ENCODE assay signal across 22 cellular contexts in the genomic region with DNA sequence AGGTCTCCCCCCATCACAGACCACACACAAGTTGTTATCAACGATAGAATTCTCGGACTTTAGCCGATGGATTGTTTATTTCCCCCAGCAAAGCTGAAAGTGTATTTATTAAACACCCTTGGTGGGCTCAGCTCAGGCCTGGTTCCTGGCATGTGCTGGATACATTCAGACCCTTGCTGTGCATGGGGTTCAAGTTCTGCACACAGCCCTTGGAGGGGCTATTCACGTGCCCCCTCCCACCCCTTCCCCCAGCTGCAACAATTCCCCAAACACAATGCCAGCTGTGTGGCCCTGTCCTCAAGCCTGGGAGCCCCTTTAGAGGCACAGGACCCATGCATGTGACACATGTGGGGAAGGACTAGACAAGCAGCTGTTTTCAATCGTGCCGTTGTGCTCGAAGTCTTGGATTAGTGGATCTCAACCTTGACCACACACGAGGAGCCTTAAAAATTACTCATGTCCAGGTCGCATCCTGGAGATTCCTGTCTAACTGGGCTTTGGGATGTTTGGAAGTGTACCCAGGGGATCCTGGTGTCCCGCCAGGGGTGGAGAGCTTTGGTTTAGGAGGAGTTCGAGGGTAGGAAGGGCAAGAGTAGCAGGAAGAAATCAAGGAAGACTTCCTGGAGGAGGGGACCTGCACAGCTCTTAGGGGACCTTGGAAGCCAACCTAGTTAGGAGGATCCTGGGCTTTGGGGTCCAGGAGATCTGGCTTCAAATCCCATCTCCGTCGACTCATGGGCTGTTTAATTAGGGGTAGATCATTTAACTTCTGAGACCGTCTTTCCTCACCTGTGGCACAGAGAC.
DNase-seq lines count a peak whose midpoint lies in the region; ATAC-seq, FAIRE-seq and TF ChIP-seq lines count a peak whose summit lies in the region.
"Had no signal": no experiment of that assay in that cellular context is flagged by ENCODE, and none has a peak within 500 bp of the region (broad histone marks: within the 10 kb centered on the region; RNA-seq: fewer than 3 reads in every experiment).

No MANE protein-coding gene starts in this region.

- no peaks in the 10 kb centered on the region for H3K27me3 Mint-ChIP-seq in CD8-positive, alpha-beta memory T cell
- no peaks in the 10 kb centered on the region for H3K27me3 Mint-ChIP-seq in activated T-helper 17 cell treated with anti-CD3 and anti-CD28 coated beads, Interleukin-2, amount 50 U/mL, for 72 hours
- H3K27me3 Mint-ChIP-seq in type B pancreatic cell, result no peaks in the 10 kb centered on the region
- H3K27me3 Mint-ChIP-seq in CD8-positive, alpha-beta T cell (ENCODE audit: low read depth), result no peaks in the 10 kb centered on the region
- H3K27me3 Mint-ChIP-seq: CD4-positive, alpha-beta memory T cell had no signal

- H3K9me3 Mint-ChIP-seq in CD8-positive, alpha-beta memory T cell, result no peaks in the 10 kb centered on the region
- H3K9me3 Mint-ChIP-seq in activated T-helper 17 cell treated with anti-CD3 and anti-CD28 coated beads, Interleukin-2, amount 50 U/mL, for 72 hours, result no peaks in the 10 kb centered on the region
- H3K9me3 Mint-ChIP-seq in type B pancreatic cell, result no peaks in the 10 kb centered on the region
- no peaks in the 10 kb centered on the region for H3K9me3 Mint-ChIP-seq in CD8-positive, alpha-beta T cell
- H3K9me3 Mint-ChIP-seq: CD4-positive, alpha-beta memory T cell had no signal

- no peaks in the 10 kb centered on the region for H3K9me3 ChIP-seq in CD8-positive, alpha-beta memory T cell (ENCODE audit: low read length)
- H3K9me3 ChIP-seq in kidney (ENCODE audit: control insufficient read depth in 1 of 2, low read length in 2 of 2) (no peaks in the 10 kb centered on the region), stomach smooth muscle (ENCODE audit: control insufficient read depth in 2 of 2, low read length in 2 of 2) (no peaks in the 10 kb centered on the region)
- no peaks in the 10 kb centered on the region for H3K9me3 ChIP-seq in CD8-positive, alpha-beta T cell (ENCODE audit: low read length)

- CTCF ChIA-PET in CD8-positive, alpha-beta memory T cell (lab: Charles Lee), result no interaction called here
- CTCF ChIA-PET in CD8-positive, alpha-beta T cell (lab: Charles Lee), result interaction anchor here (1.3 to 1.8 kb wide), 3 partner anchors 20 to 61 kb away, joined by 3 to 5 read pairs (median 5); no protein-coding TSS in a partner anchor

- H3K27me3 ChIP-seq in CD8-positive, alpha-beta memory T cell (ENCODE audit: insufficient read depth, low read length, poor library complexity, severe bottlenecking), result no peaks in the 10 kb centered on the region
- no peaks in the 10 kb centered on the region for H3K27me3 ChIP-seq in stomach smooth muscle (ENCODE audit: control insufficient read depth in 1 of 2, insufficient read depth in 2 of 2, low read length in 2 of 2)
- no peaks in the 10 kb centered on the region for H3K27me3 ChIP-seq in CD8-positive, alpha-beta T cell (ENCODE audit: insufficient read depth, low read length)

- H3K27ac ChIP-seq in CD8-positive, alpha-beta memory T cell (ENCODE audit: low read depth, low read length), result no peak overlapping the region
- H3K27ac ChIP-seq in kidney (ENCODE audit: low read depth in 2 of 2, low read length in 2 of 2) (no peak overlapping the region), stomach smooth muscle (ENCODE audit: low read length) (peak overlapping the region; percentile 58)
- H3K27ac ChIP-seq in CD8-positive, alpha-beta T cell (ENCODE audit: low read depth, low read length), result no peak overlapping the region
- H3K27ac ChIP-seq: GM23248 had no signal

- H3K36me3 Mint-ChIP-seq in CD8-positive, alpha-beta memory T cell, result peaks cover 7 to 86% (median 12%) of the 10 kb centered on the region in 3 donors
- H3K36me3 Mint-ChIP-seq in activated T-helper 17 cell treated with anti-CD3 and anti-CD28 coated beads, Interleukin-2, amount 50 U/mL, for 72 hours (ENCODE audit: low read depth), result peaks cover 47% of the 10 kb centered on the region
- H3K36me3 Mint-ChIP-seq in type B pancreatic cell, result peaks cover 9% of the 10 kb centered on the region
- peaks cover 76% of the 10 kb centered on the region for H3K36me3 Mint-ChIP-seq in CD8-positive, alpha-beta T cell

- no peak overlapping the region for H3K4me3 Mint-ChIP-seq in CD8-positive, alpha-beta memory T cell
- no peak overlapping the region for H3K4me3 Mint-ChIP-seq in activated T-helper 17 cell treated with anti-CD3 and anti-CD28 coated beads, Interleukin-2, amount 50 U/mL, for 72 hours
- no peak overlapping the region for H3K4me3 Mint-ChIP-seq in type B pancreatic cell
- H3K4me3 Mint-ChIP-seq in CD8-positive, alpha-beta T cell, result no peak overlapping the region
- H3K4me3 Mint-ChIP-seq: CD4-positive, alpha-beta memory T cell had no signal

- DNase-seq in CD8-positive, alpha-beta memory T cell, result no peak
- DNase-seq in kidney (peak; percentile 23), DMS153 treated with DMSO at 0.1 percent for 48 hours (lab: John Stamatoyannopoulos, UW; ENCODE audit: unreplicated experiment) (no peak), type B pancreatic cell (ENCODE audit: extremely low spot score, unreplicated experiment) (no peak), C1 segment of cervical spinal cord (lab: John Stamatoyannopoulos, UW) (no peak)
- DNase-seq in CD8-positive, alpha-beta T cell, result no peak
- DNase-seq: CD4-positive, alpha-beta memory T cell; GM23248; KG1; MV-4-11; NCI-H1417; NCI-H187; NCI-H226; NCI-H524; NCI-H82; PC-3 had no signal

- POLR2A ChIA-PET in CD8-positive, alpha-beta memory T cell (lab: Charles Lee), result no interaction called here
- POLR2A ChIA-PET in CD8-positive, alpha-beta T cell (lab: Charles Lee), result no interaction called here

- TF ChIP-seq CTCF in kidney (IDR thresholded peaks at IDR 0.05; ENCODE audit: borderline replicate concordance, extremely low read depth, insufficient read depth), result no peak
- TF ChIP-seq CTCF in type B pancreatic cell (conservative IDR thresholded peaks at IDR 0.05), result no peak
- TF ChIP-seq CTCF in CD8-positive, alpha-beta T cell (IDR thresholded peaks at IDR 0.05), result no peak

- H3K9ac ChIP-seq in kidney (ENCODE audit: low read length in 2 of 2) (no peak overlapping the region), stomach smooth muscle (ENCODE audit: low read length in 2 of 2) (no peak overlapping the region)
- H3K9ac ChIP-seq: GM23248 had no signal

- H3K4me3 ChIP-seq in CD8-positive, alpha-beta memory T cell (ENCODE audit: low read length), result no peak overlapping the region
- no peak overlapping the region for H3K4me3 ChIP-seq in kidney (ENCODE audit: low read length in 2 of 2)
- H3K4me3 ChIP-seq in stomach smooth muscle (ENCODE audit: low read length in 2 of 2), result no peak overlapping the region
- H3K4me3 ChIP-seq in CD8-positive, alpha-beta T cell (ENCODE audit: low read depth, low read length), result no peak overlapping the region
- H3K4me3 ChIP-seq: GM23248 had no signal

- peaks cover 0 to 18% (median 13%) of the 10 kb centered on the region in 3 donors for H3K4me1 Mint-ChIP-seq in CD8-positive, alpha-beta memory T cell
- peaks cover 6% of the 10 kb centered on the region for H3K4me1 Mint-ChIP-seq in activated T-helper 17 cell treated with anti-CD3 and anti-CD28 coated beads, Interleukin-2, amount 50 U/mL, for 72 hours
- H3K4me1 Mint-ChIP-seq in type B pancreatic cell (ENCODE audit: unreplicated experiment), result peaks cover 6% of the 10 kb centered on the region
- peaks cover 6% of the 10 kb centered on the region for H3K4me1 Mint-ChIP-seq in CD8-positive, alpha-beta T cell (ENCODE audit: low read depth)

- H3K36me3 ChIP-seq in CD8-positive, alpha-beta memory T cell (ENCODE audit: insufficient read depth, low read length), result peaks cover 45% of the 10 kb centered on the region
- peaks cover 33 to 44% of the 10 kb centered on the region in 2 donors for H3K36me3 ChIP-seq in kidney (ENCODE audit: control insufficient read depth in 1 of 2, insufficient read depth in 2 of 2, low read length in 2 of 2)
- peaks cover 45 to 53% of the 10 kb centered on the region in 2 donors for H3K36me3 ChIP-seq in stomach smooth muscle (ENCODE audit: control insufficient read depth in 2 of 2, insufficient read depth in 2 of 2, low read length in 2 of 2)
- H3K36me3 ChIP-seq in CD8-positive, alpha-beta T cell (ENCODE audit: insufficient read depth, low read length), result peaks cover 17% of the 10 kb centered on the region

- no peak for FAIRE-seq in kidney (lab: Jason Lieb, UNC)
- FAIRE-seq: A204.1, GM12891, GM19239 had no signal

- no peaks in the 10 kb centered on the region for H3K4me1 ChIP-seq in CD8-positive, alpha-beta memory T cell (ENCODE audit: insufficient read depth, low read length)
- H3K4me1 ChIP-seq in kidney (ENCODE audit: control insufficient read depth in 1 of 2, insufficient read depth in 1 of 2, low read depth in 1 of 2, low read length in 2 of 2), result no peaks in the 10 kb centered on the region
- peaks cover 53% of the 10 kb centered on the region for H3K4me1 ChIP-seq in stomach smooth muscle (ENCODE audit: control insufficient read depth, insufficient read depth, low read length)
- no peaks in the 10 kb centered on the region for H3K4me1 ChIP-seq in CD8-positive, alpha-beta T cell (ENCODE audit: insufficient read depth, low read length)

- ATAC-seq in activated T-helper 17 cell treated with anti-CD3 and anti-CD28 coated beads, Interleukin-2, amount 50 U/mL, for 72 hours (replicated peaks), result no peak
- no peak for ATAC-seq in CD8-positive, alpha-beta T cell
- ATAC-seq: HCT116, PC-3 had no signal

- peak overlapping the region in 6 of 8 donors; percentile 21 to 38 (median 24) for H3K27ac Mint-ChIP-seq in CD8-positive, alpha-beta memory T cell
- peak overlapping the region; percentile 53 for H3K27ac Mint-ChIP-seq in activated T-helper 17 cell treated with anti-CD3 and anti-CD28 coated beads, Interleukin-2, amount 50 U/mL, for 72 hours
- H3K27ac Mint-ChIP-seq in type B pancreatic cell, result no peak overlapping the region
- H3K27ac Mint-ChIP-seq in CD8-positive, alpha-beta T cell, result no peak overlapping the region

- intact Hi-C loops in kidney (cut with DNase I), result no loop called here
- intact Hi-C loops in CD8-positive, alpha-beta T cell (cut with DNase I, micrococcal nuclease), result no loop called here

Comparison
In these comparisons a context has a peak if more than half of its experiments do, and no peak if none do; other contexts are left out.
1. H3K27ac Mint-ChIP-seq: peak in CD8-positive, alpha-beta memory T cell (6 of 8) and activated T-helper 17 cell treated with anti-CD3 and anti-CD28 coated beads, Interleukin-2, amount 50 U/mL, for 72 hours (single experiment); none in type B pancreatic cell (single experiment) and CD8-positive, alpha-beta T cell (single experiment).